ENCODE assay signal across 8 cellular contexts in genomic region chr14:21072102-21072501, GRCh38. TPM values are rescaled to one million over a fixed set of nuclear protein-coding genes. Genes with fewer than 3 reads are reported as not detected.
A peak's percentile ranks its signal among the peaks of the same experiment; 100 is the strongest.
DNase-seq lines count a peak whose midpoint lies in the region; ATAC-seq lines count a peak whose summit lies in the region.

No MANE protein-coding gene starts in this region.

- H3K27ac Mint-ChIP-seq in naive B cell = peak overlapping the region in 1 of 6 donors; percentile 83

- peaks cover 4 to 44% (median 29%) of the 10 kb centered on the region in 3 donors for H3K27me3 Mint-ChIP-seq in naive B cell

- DNase-seq in GF-D8 (lab: John Stamatoyannopoulos, UW) (peak; percentile 86), RPMI7951 (ENCODE audit: low read depth) (peak; percentile 72), naive B cell (no peak), A172 (ENCODE audit: low spot score) (no peak), NCI-H2029 (lab: John Stamatoyannopoulos, UW) (no peak), middle frontal gyrus (ENCODE audit: extremely low spot score, low spot score) (no peak)

- H3K4me1 ChIP-seq in endocrine pancreas (ENCODE audit: control insufficient read depth, insufficient read depth, low read length) = no peaks in the 10 kb centered on the region

- H3K9me3 Mint-ChIP-seq in naive B cell = no peaks in the 10 kb centered on the region

- peaks cover 39 to 42% (median 39%) of the 10 kb centered on the region in 3 donors for H3K4me1 Mint-ChIP-seq in naive B cell

- ATAC-seq in naive B cell (ENCODE audit: low read depth in 2 of 2) (no peak), GM18502 (IDR thresholded peaks at IDR 0.05; ENCODE audit: poor library complexity, unreplicated experiment) (no peak)

- H3K4me3 Mint-ChIP-seq in naive B cell = peak overlapping the region in 7 of 8 donors; percentile 85 to 95 (median 91)

- H3K36me3 ChIP-seq in endocrine pancreas (ENCODE audit: control insufficient read depth, insufficient read depth, low read length) = no peaks in the 10 kb centered on the region

- peak overlapping the region; percentile 10 for H3K9ac ChIP-seq in endocrine pancreas (ENCODE audit: control insufficient read depth, insufficient read depth, low read length)

- H3K4me3 ChIP-seq in endocrine pancreas (ENCODE audit: control insufficient read depth, insufficient read depth, low read length) = no peak overlapping the region

- no peaks in the 10 kb centered on the region for H3K9me3 ChIP-seq in endocrine pancreas (ENCODE audit: control insufficient read depth, low read length)

- H3K27me3 ChIP-seq in endocrine pancreas (ENCODE audit: control insufficient read depth, insufficient read depth, low read length) = no peaks in the 10 kb centered on the region

- no peaks in the 10 kb centered on the region for H3K36me3 Mint-ChIP-seq in naive B cell

RNA-seq across cellular contexts. Expression of gene ARHGEF40, which starts 2.0 kb away (rescaled TPM):
- total RNA-seq in RPMI7951 (2014; rRNA removed; shearing (Covaris generic)) = 26.0 and 38.4 TPM in 2 replicates
- polyA plus RNA-seq in naive B cell (ENCODE audit: low read depth in 6 of 6) = under 1 TPM in 5 of 6 donors, not detected in 1; 0.07 to 0.99 (median 0.27) TPM
- total RNA-seq in A172 (2014; rRNA removed; shearing (Covaris generic)) = 19.8 and 21.2 TPM in 2 replicates

RNA-seq across cellular contexts. Expression of gene RNASE8, which starts 14.5 kb away (rescaled TPM):
- not detected in 2 replicates for total RNA-seq in RPMI7951 (2014; rRNA removed; shearing (Covaris generic))
- polyA plus RNA-seq in naive B cell (ENCODE audit: low read depth in 6 of 6) = not detected
- total RNA-seq in A172 (2014; rRNA removed; shearing (Covaris generic)) = not detected in 2 replicates

RNA-seq across cellular contexts. Expression of gene ZNF219, which starts 26.4 kb away (rescaled TPM):
- 2.9 and 4.2 TPM in 2 replicates for total RNA-seq in RPMI7951 (2014; rRNA removed; shearing (Covaris generic))
- 1 to 10 TPM in 1 of 6 donors, under 1 TPM in 3, not detected in 2; 0.13 to 1.1 (median 0.56) TPM for polyA plus RNA-seq in naive B cell (ENCODE audit: low read depth in 6 of 6)
- 5.9 and 12.0 TPM in 2 replicates for total RNA-seq in A172 (2014; rRNA removed; shearing (Covaris generic))

RNA-seq across cellular contexts. Expression of gene TMEM253, which starts 28.8 kb away (rescaled TPM):
- not detected in 2 replicates for total RNA-seq in RPMI7951 (2014; rRNA removed; shearing (Covaris generic))
- not detected for polyA plus RNA-seq in naive B cell (ENCODE audit: low read depth in 6 of 6)
- 0.17 TPM in 1 of 2 replicates, not detected in the other for total RNA-seq in A172 (2014; rRNA removed; shearing (Covaris generic))

RNA-seq across cellular contexts. Expression of gene RNASE7, which starts 29.9 kb away (rescaled TPM):
- total RNA-seq in RPMI7951 (2014; rRNA removed; shearing (Covaris generic)) = not detected in 2 replicates
- polyA plus RNA-seq in naive B cell (ENCODE audit: low read depth in 6 of 6) = not detected
- not detected in 2 replicates for total RNA-seq in A172 (2014; rRNA removed; shearing (Covaris generic))

Comparison
In these comparisons a context has a peak if more than half of its experiments do, and no peak if none do; other contexts are left out.
1. DNase-seq: peak in GF-D8 (single experiment) and RPMI7951 (single experiment); none in naive B cell (single experiment), A172 (single experiment), NCI-H2029 (single experiment) and middle frontal gyrus (single experiment).